In genomic region chr9:125204477-125204876, GRCh38 we compare ENCODE assay signal across 1 cellular context.
A peak's percentile ranks its signal among the peaks of the same experiment; 100 is the strongest.
TF ChIP-seq lines count a peak whose summit lies in the region.

No MANE protein-coding gene starts in this region.

TF ChIP-seq in HepG2, 621 proteins besides CTCF, POLR2A, EP300 and RAD21 (continues in another document):
- TF ChIP-seq ZNF577 (CRISPR knock-in tag; IDR thresholded peaks at IDR 0.05; ENCODE audit: borderline replicate concordance, low read depth) (no peak), ZNF710 (CRISPR knock-in tag; IDR thresholded peaks at IDR 0.05; ENCODE audit: borderline replicate concordance) (peak; percentile 85), TRIM24 (CRISPR knock-in tag; IDR thresholded peaks at IDR 0.05) (no peak), TEAD3 (CRISPR knock-in tag; optimal IDR thresholded peaks at IDR 0.05; ENCODE audit: borderline replicate concordance) (no peak), ELF4 (CRISPR knock-in tag; IDR thresholded peaks at IDR 0.05; ENCODE audit: borderline replicate concordance) (peak; percentile 44; the same call in 1 of the 2 replicates), NPAS2 (CRISPR knock-in tag; IDR thresholded peaks at IDR 0.05; ENCODE audit: borderline replicate concordance) (no peak), MTERF4 (CRISPR knock-in tag; IDR thresholded peaks at IDR 0.05) (0 out of 2 replicates have a peak, but pooled peaks have one; percentile 32), MEIS1 (CRISPR knock-in tag; IDR thresholded peaks at IDR 0.05; ENCODE audit: borderline replicate concordance) (no peak), IRF1 (CRISPR knock-in tag; IDR thresholded peaks at IDR 0.05; ENCODE audit: low read depth) (no peak), DR1 (CRISPR knock-in tag; IDR thresholded peaks at IDR 0.05) (no peak), CBFB (CRISPR knock-in tag; IDR thresholded peaks at IDR 0.05) (no peak), ATF4 (CRISPR knock-in tag; IDR thresholded peaks at IDR 0.05) (no peak), ZFX (CRISPR knock-in tag; IDR thresholded peaks at IDR 0.05; ENCODE audit: low read depth) (no peak), SP4 (CRISPR knock-in tag; IDR thresholded peaks at IDR 0.05) (no peak), NFKB2 (CRISPR knock-in tag; IDR thresholded peaks at IDR 0.05; ENCODE audit: borderline replicate concordance) (0 out of 2 replicates have a peak, but pooled peaks have one; percentile 50), ZBTB43 (CRISPR knock-in tag; conservative IDR thresholded peaks at IDR 0.05) (no peak), SOX6 (IDR thresholded peaks at IDR 0.05) (no peak), SOX6 (CRISPR knock-in tag; IDR thresholded peaks at IDR 0.05) (peak; percentile 59), SOX13 (IDR thresholded peaks at IDR 0.05) (no peak), SOX13 (CRISPR knock-in tag; conservative IDR thresholded peaks at IDR 0.05 in 1 of 2, IDR thresholded peaks at IDR 0.05 in 1 of 2) (peak in 1 of 2 experiments; percentile 72; a peak in 2 of 4 replicates), ZNF232 (CRISPR knock-in tag; IDR thresholded peaks at IDR 0.05; ENCODE audit: borderline replicate concordance) (no peak), ZNF343 (CRISPR knock-in tag; IDR thresholded peaks at IDR 0.05) (no peak), HOXA3 (CRISPR knock-in tag; IDR thresholded peaks at IDR 0.05) (0 out of 2 replicates have a peak, but pooled peaks have one; percentile 36), ZNF101 (CRISPR knock-in tag; IDR thresholded peaks at IDR 0.05; ENCODE audit: borderline replicate concordance, low read depth) (no peak), GZF1 (CRISPR knock-in tag; IDR thresholded peaks at IDR 0.05) (no peak), FOXP4 (CRISPR knock-in tag; IDR thresholded peaks at IDR 0.05) (peak; percentile 71), HOXD1 (CRISPR knock-in tag; IDR thresholded peaks at IDR 0.05) (no peak), KMT2B (CRISPR knock-in tag; IDR thresholded peaks at IDR 0.05) (no peak), ZNF749 (CRISPR knock-in tag; IDR thresholded peaks at IDR 0.05; ENCODE audit: borderline replicate concordance) (no peak), ZBTB4 (CRISPR knock-in tag; IDR thresholded peaks at IDR 0.05; ENCODE audit: borderline replicate concordance) (no peak), RNF2 (conservative IDR thresholded peaks at IDR 0.05; ENCODE audit: low read depth) (no peak), PAXIP1 (CRISPR knock-in tag; conservative IDR thresholded peaks at IDR 0.05) (peak; percentile 59), SMAD3 (CRISPR knock-in tag; IDR thresholded peaks at IDR 0.05) (no peak), XBP1 (CRISPR knock-in tag; IDR thresholded peaks at IDR 0.05) (no peak), BRF2 (CRISPR knock-in tag; IDR thresholded peaks at IDR 0.05) (no peak), SMAD9 (CRISPR knock-in tag; IDR thresholded peaks at IDR 0.05) (no peak), ZNF367 (CRISPR knock-in tag; IDR thresholded peaks at IDR 0.05; ENCODE audit: borderline replicate concordance) (no peak), ZNF234 (CRISPR knock-in tag; conservative IDR thresholded peaks at IDR 0.05) (no peak), SMC3 (IDR thresholded peaks at IDR 0.05; ENCODE audit: low read length) (no peak), KAT2B (IDR thresholded peaks at IDR 0.05; ENCODE audit: borderline replicate concordance, low read depth, low read length) (no peak), ZNF574 (CRISPR knock-in tag; IDR thresholded peaks at IDR 0.05) (peak; percentile 34; the same call in 1 of the 2 replicates), ZNF18 (CRISPR knock-in tag; IDR thresholded peaks at IDR 0.05; ENCODE audit: insufficient replicate concordance) (no peak)
